ENCODE assay signal across 31 cellular contexts in the genomic region with DNA sequence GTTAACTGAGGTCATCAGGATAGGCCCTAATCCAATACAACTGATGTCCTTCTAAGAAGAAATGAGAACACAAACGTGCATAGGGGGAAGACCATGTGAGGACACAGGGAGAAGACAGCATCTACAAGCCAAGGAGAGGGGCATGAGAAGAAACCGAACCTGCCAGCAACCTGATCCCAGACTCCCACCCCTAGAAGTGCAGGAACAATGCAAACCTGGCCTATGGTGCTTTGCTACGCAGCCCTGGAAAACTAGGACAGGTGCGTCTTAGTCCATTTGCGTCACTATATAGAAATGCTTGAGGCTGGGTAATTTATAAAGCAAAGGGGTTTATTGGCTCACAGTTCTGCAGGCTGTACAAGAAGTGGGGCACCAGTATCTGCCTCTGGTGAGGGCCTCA.
"Had no signal": no experiment of that assay in that cellular context is flagged by ENCODE, and none has a peak within 500 bp of the region (broad histone marks: within the 10 kb centered on the region; RNA-seq: fewer than 3 reads in every experiment).

No MANE protein-coding gene starts in this region.

- H3K27me3 Mint-ChIP-seq: activated naive CD8-positive, alpha-beta T cell; activated naive CD8-positive, alpha-beta T cell treated with anti-CD3 and anti-CD28 coated beads, Interleukin-2, amount 50 U/mL, for 24 hours had no signal

- H3K27ac Mint-ChIP-seq: activated B cell treated with CpG ODN at 0.5 μM for 24 hours; activated CD4-positive, alpha-beta memory T cell treated with anti-CD3 and anti-CD28 coated beads, Interleukin-2, amount 10 ng/mL, durations not matched to agents 7 days and 5 days; activated CD4-positive, alpha-beta T cell treated with anti-CD3 and anti-CD28 coated beads, Interleukin-2, amount 10 ng/mL, durations not matched to agents 7 days and 5 days; activated CD8-positive, alpha-beta memory T cell treated with anti-CD3 and anti-CD28 coated beads, Interleukin-2, amount 10 ng/mL, durations not matched to agents 7 days and 5 days; activated CD8-positive, alpha-beta T cell treated with anti-CD3 and anti-CD28 coated beads, Interleukin-2, amount 10 ng/mL, durations not matched to agents 7 days and 5 days; activated naive CD4-positive, alpha-beta T cell treated with anti-CD3 and anti-CD28 coated beads, Interleukin-2, amount 10 ng/mL, durations not matched to agents 7 days and 5 days; activated naive CD4-positive, alpha-beta T cell treated with anti-CD3 and anti-CD28 coated beads, Interleukin-2, amount 50 U/mL, for 24 hours; activated naive CD8-positive, alpha-beta T cell; activated naive CD8-positive, alpha-beta T cell treated with anti-CD3 and anti-CD28 coated beads, Interleukin-2, amount 10 ng/mL, durations not matched to agents 7 days and 5 days; activated naive CD8-positive, alpha-beta T cell treated with anti-CD3 and anti-CD28 coated beads, Interleukin-2, amount 50 U/mL, for 24 hours; activated T-cell treated with anti-CD3 and anti-CD28 coated beads, Interleukin-2, amount 50 U/mL, for 24 hours; activated T-helper 2 cell treated with anti-CD3 and anti-CD28 coated beads, Interferon-gamma antibody, Interleukin-2, Interleukin-4, amounts not matched to agents 10 μg/mL and 5 μg/mL and 100 μg/mL, durations not matched to agents 14 hours and 24 hours and 36 hours; T-helper 1 cell treated with Interleukin-12 subunit alpha and Interleukin-12 subunit beta and Interleukin-4 antibody, amounts not matched to agents 30 μg/mL and 1 μg/mL, for 36 hours; T-helper 2 cell treated with Interferon-gamma antibody and Interleukin-4, amounts not matched to agents 5 μg/mL and 100 μg/mL, for 36 hours had no signal

- H3K9me3 Mint-ChIP-seq: activated B cell treated with CpG ODN at 0.5 μM for 24 hours; activated CD4-positive, alpha-beta memory T cell treated with anti-CD3 and anti-CD28 coated beads, Interleukin-2, amount 10 ng/mL, durations not matched to agents 7 days and 5 days; activated naive CD4-positive, alpha-beta T cell treated with anti-CD3 and anti-CD28 coated beads, Interleukin-2, amount 50 U/mL, for 24 hours; activated naive CD8-positive, alpha-beta T cell treated with anti-CD3 and anti-CD28 coated beads, Interleukin-2, amount 50 U/mL, for 24 hours; activated T-cell treated with anti-CD3 and anti-CD28 coated beads, Interleukin-2, amount 50 U/mL, for 24 hours; T-helper 2 cell treated with Interferon-gamma antibody and Interleukin-4, amounts not matched to agents 5 μg/mL and 100 μg/mL, for 36 hours had no signal

- H3K4me3 ChIP-seq: ascending aorta, breast epithelium had no signal

- H3K4me3 Mint-ChIP-seq: activated B cell treated with CpG ODN at 0.5 μM for 24 hours; activated CD4-positive, alpha-beta memory T cell treated with anti-CD3 and anti-CD28 coated beads, Interleukin-2, amount 10 ng/mL, durations not matched to agents 7 days and 5 days; activated CD4-positive, alpha-beta T cell treated with anti-CD3 and anti-CD28 coated beads, Interleukin-2, amount 10 ng/mL, durations not matched to agents 7 days and 5 days; activated CD8-positive, alpha-beta memory T cell treated with anti-CD3 and anti-CD28 coated beads, Interleukin-2, amount 10 ng/mL, durations not matched to agents 7 days and 5 days; activated CD8-positive, alpha-beta T cell treated with anti-CD3 and anti-CD28 coated beads, Interleukin-2, amount 10 ng/mL, durations not matched to agents 7 days and 5 days; activated naive CD4-positive, alpha-beta T cell treated with anti-CD3 and anti-CD28 coated beads, Interleukin-2, amount 10 ng/mL, durations not matched to agents 7 days and 5 days; activated naive CD4-positive, alpha-beta T cell treated with anti-CD3 and anti-CD28 coated beads, Interleukin-2, amount 50 U/mL, for 24 hours; activated naive CD8-positive, alpha-beta T cell; activated naive CD8-positive, alpha-beta T cell treated with anti-CD3 and anti-CD28 coated beads, Interleukin-2, amount 10 ng/mL, durations not matched to agents 7 days and 5 days; activated naive CD8-positive, alpha-beta T cell treated with anti-CD3 and anti-CD28 coated beads, Interleukin-2, amount 50 U/mL, for 24 hours; activated T-cell treated with anti-CD3 and anti-CD28 coated beads, Interleukin-2, amount 50 U/mL, for 24 hours; T-helper 1 cell treated with Interleukin-12 subunit alpha and Interleukin-12 subunit beta and Interleukin-4 antibody, amounts not matched to agents 30 μg/mL and 1 μg/mL, for 36 hours; T-helper 2 cell treated with Interferon-gamma antibody and Interleukin-4, amounts not matched to agents 5 μg/mL and 100 μg/mL, for 36 hours had no signal

- DNase-seq: activated B cell treated with CpG ODN at 0.5 μM for 24 hours; activated CD4-positive, alpha-beta memory T cell treated with anti-CD3 and anti-CD28 coated beads, Interleukin-2, amount 10 ng/mL, durations not matched to agents 7 days and 5 days; activated CD4-positive, alpha-beta T cell treated with anti-CD3 and anti-CD28 coated beads for 4 hours; activated CD4-positive, alpha-beta T cell treated with anti-CD3 and anti-CD28 coated beads, Interleukin-2, amount 10 ng/mL, durations not matched to agents 7 days and 5 days; activated CD4-positive, alpha-beta T cell treated with anti-CD3 and anti-CD28 coated beads, Interleukin-2, amount 50 U/mL, for 48 hours; activated CD4-positive, CD25-positive, alpha-beta regulatory T cell treated with anti-CD3 and anti-CD28 coated beads, Interleukin-2, amount 50 U/mL, for 72 hours; activated CD8-positive, alpha-beta memory T cell treated with anti-CD3 and anti-CD28 coated beads for 24 hours; activated CD8-positive, alpha-beta memory T cell treated with anti-CD3 and anti-CD28 coated beads, Interleukin-2, amount 10 ng/mL, durations not matched to agents 7 days and 5 days; activated CD8-positive, alpha-beta memory T cell treated with anti-CD3 and anti-CD28 coated beads, Interleukin-2, amount 50 U/mL, for 48 hours; activated CD8-positive, alpha-beta T cell treated with anti-CD3 and anti-CD28 coated beads, Interleukin-2, amount 10 ng/mL, durations not matched to agents 7 days and 5 days; activated effector memory CD4-positive, alpha-beta T cell treated with Interleukin-2 at 50 U/mL for 16 hours; activated gamma-delta T cell; activated naive CD4-positive, alpha-beta T cell treated with anti-CD3 and anti-CD28 coated beads, Interleukin-2, amount 10 ng/mL, durations not matched to agents 7 days and 5 days; activated naive CD4-positive, alpha-beta T cell treated with Interleukin-2 at 50 U/mL for 16 hours; activated naive CD8-positive, alpha-beta T cell treated with anti-CD3 and anti-CD28 coated beads, Interleukin-2, amount 10 ng/mL, durations not matched to agents 7 days and 5 days; activated naive CD8-positive, alpha-beta T cell treated with anti-CD3 and anti-CD28 coated beads, Interleukin-2, amount 50 U/mL, for 24 hours; activated T-cell treated with anti-CD3 and anti-CD28 coated beads, Interleukin-2, amount 50 U/mL, for 24 hours; brain microvascular endothelial cell; central memory CD4-positive, alpha-beta T cell; SW 1271; T-helper 1 cell; T-helper 2 cell; T-helper 9 cell had no signal

- H3K4me1 Mint-ChIP-seq: activated B cell treated with CpG ODN at 0.5 μM for 24 hours; activated CD4-positive, alpha-beta memory T cell treated with anti-CD3 and anti-CD28 coated beads, Interleukin-2, amount 10 ng/mL, durations not matched to agents 7 days and 5 days; activated CD4-positive, alpha-beta T cell treated with anti-CD3 and anti-CD28 coated beads, Interleukin-2, amount 10 ng/mL, durations not matched to agents 7 days and 5 days; activated CD8-positive, alpha-beta memory T cell treated with anti-CD3 and anti-CD28 coated beads, Interleukin-2, amount 10 ng/mL, durations not matched to agents 7 days and 5 days; activated naive CD4-positive, alpha-beta T cell treated with anti-CD3 and anti-CD28 coated beads, Interleukin-2, amount 10 ng/mL, durations not matched to agents 7 days and 5 days; activated naive CD4-positive, alpha-beta T cell treated with anti-CD3 and anti-CD28 coated beads, Interleukin-2, amount 50 U/mL, for 24 hours; activated naive CD8-positive, alpha-beta T cell treated with anti-CD3 and anti-CD28 coated beads, Interleukin-2, amount 50 U/mL, for 24 hours had no signal

- H3K27me3 ChIP-seq: ascending aorta, brain microvascular endothelial cell, breast epithelium had no signal

- H3K36me3 ChIP-seq: ascending aorta, brain microvascular endothelial cell, breast epithelium had no signal

- H3K27ac ChIP-seq: ascending aorta, brain microvascular endothelial cell, breast epithelium, VCaP had no signal

- H3K36me3 Mint-ChIP-seq: activated CD8-positive, alpha-beta memory T cell treated with anti-CD3 and anti-CD28 coated beads, Interleukin-2, amount 10 ng/mL, durations not matched to agents 7 days and 5 days; activated naive CD4-positive, alpha-beta T cell treated with anti-CD3 and anti-CD28 coated beads, Interleukin-2, amount 10 ng/mL, durations not matched to agents 7 days and 5 days; activated naive CD4-positive, alpha-beta T cell treated with anti-CD3 and anti-CD28 coated beads, Interleukin-2, amount 50 U/mL, for 24 hours; activated naive CD8-positive, alpha-beta T cell; activated naive CD8-positive, alpha-beta T cell treated with anti-CD3 and anti-CD28 coated beads, Interleukin-2, amount 10 ng/mL, durations not matched to agents 7 days and 5 days had no signal

- H3K9me3 ChIP-seq: ascending aorta, breast epithelium had no signal

- H3K4me1 ChIP-seq: breast epithelium had no signal
